1 cellular context compared by ENCODE assay signal in genomic region chr5:151155777-151156731, GRCh38.
TF ChIP-seq lines count a peak whose summit lies in the region.

No MANE protein-coding gene starts in this region.

TF ChIP-seq in SK-N-SH, 30 proteins besides CTCF, POLR2A, EP300 and RAD21 (continued from another document):
- TF ChIP-seq, protein P1, sequence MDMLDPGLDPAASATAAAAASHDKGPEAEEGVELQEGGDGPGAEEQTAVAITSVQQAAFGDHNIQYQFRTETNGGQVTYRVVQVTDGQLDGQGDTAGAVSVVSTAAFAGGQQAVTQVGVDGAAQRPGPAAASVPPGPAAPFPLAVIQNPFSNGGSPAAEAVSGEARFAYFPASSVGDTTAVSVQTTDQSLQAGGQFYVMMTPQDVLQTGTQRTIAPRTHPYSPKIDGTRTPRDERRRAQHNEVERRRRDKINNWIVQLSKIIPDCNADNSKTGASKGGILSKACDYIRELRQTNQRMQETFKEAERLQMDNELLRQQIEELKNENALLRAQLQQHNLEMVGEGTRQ (IDR thresholded peaks at IDR 0.05; ENCODE audit: borderline replicate concordance, low read depth, low read length) = no peak
- no peak for TF ChIP-seq CHD2 (IDR thresholded peaks at IDR 0.05; ENCODE audit: low read length, partially characterized antibody)
- no peak for TF ChIP-seq TAF1 (IDR thresholded peaks at IDR 0.05; ENCODE audit: borderline replicate concordance, low read depth, low read length)
- no peak for TF ChIP-seq ZBTB33 (IDR thresholded peaks at IDR 0.05; ENCODE audit: borderline replicate concordance, low read depth)
- no peak for TF ChIP-seq TEAD4 (IDR thresholded peaks at IDR 0.05; ENCODE audit: borderline replicate concordance, insufficient read depth)
- peak; percentile 31; the same call in 1 of the 2 replicates for TF ChIP-seq TCF12 (IDR thresholded peaks at IDR 0.05)
- peak; percentile 91 for TF ChIP-seq RFX5 (IDR thresholded peaks at IDR 0.05; ENCODE audit: low read length)
- no peak for TF ChIP-seq GABPA (IDR thresholded peaks at IDR 0.05; ENCODE audit: low read depth)
